In genomic region chr16:27749946-27750345, GRCh38 we compare ENCODE assay signal across 29 cellular contexts.
"Had no signal": no experiment of that assay in that cellular context is flagged by ENCODE, and none has a peak within 500 bp of the region (broad histone marks: within the 10 kb centered on the region; RNA-seq: fewer than 3 reads in every experiment).

No MANE protein-coding gene starts in this region.

- H3K9me3 Mint-ChIP-seq: activated CD4-positive, alpha-beta memory T cell treated with anti-CD3 and anti-CD28 coated beads for 36 hours; activated CD4-positive, alpha-beta T cell treated with anti-CD3 and anti-CD28 coated beads, Interleukin-2, amount 10 ng/mL, durations not matched to agents 24 days and 14 days; activated T-cell treated with anti-CD3 and anti-CD28 coated beads, Interleukin-2, amount 50 U/mL, for 72 hours; effector memory CD8-positive, alpha-beta T cell; T-helper 2 cell treated with Interferon-gamma antibody and Interleukin-4, amounts not matched to agents 5 μg/mL and 100 μg/mL, for 36 hours had no signal

- H3K27me3 Mint-ChIP-seq: activated CD4-positive, alpha-beta memory T cell treated with anti-CD3 and anti-CD28 coated beads for 36 hours; activated CD4-positive, alpha-beta T cell treated with anti-CD3 and anti-CD28 coated beads for 36 hours; activated CD4-positive, alpha-beta T cell treated with anti-CD3 and anti-CD28 coated beads, Interleukin-2, amount 10 ng/mL, durations not matched to agents 24 days and 14 days; activated CD8-positive, alpha-beta memory T cell treated with anti-CD3 and anti-CD28 coated beads, Interleukin-2, amount 10 ng/mL, durations not matched to agents 7 days and 5 days; activated naive CD8-positive, alpha-beta T cell; effector memory CD8-positive, alpha-beta T cell; T-helper 17 cell had no signal

- H3K4me3 Mint-ChIP-seq: activated CD4-positive, alpha-beta memory T cell treated with anti-CD3 and anti-CD28 coated beads for 36 hours; activated CD4-positive, alpha-beta T cell treated with anti-CD3 and anti-CD28 coated beads for 36 hours; activated CD4-positive, alpha-beta T cell treated with anti-CD3 and anti-CD28 coated beads, Interleukin-2, amount 10 ng/mL, durations not matched to agents 24 days and 14 days; activated CD8-positive, alpha-beta memory T cell treated with anti-CD3 and anti-CD28 coated beads, Interleukin-2, amount 10 ng/mL, durations not matched to agents 7 days and 5 days; activated CD8-positive, alpha-beta T cell treated with anti-CD3 and anti-CD28 coated beads, Interleukin-2, amount 10 ng/mL, durations not matched to agents 7 days and 5 days; activated naive CD8-positive, alpha-beta T cell; activated T-cell treated with anti-CD3 and anti-CD28 coated beads, Interleukin-2, amount 50 U/mL, for 72 hours; effector memory CD8-positive, alpha-beta T cell; T-helper 17 cell; T-helper 2 cell treated with Interferon-gamma antibody and Interleukin-4, amounts not matched to agents 5 μg/mL and 100 μg/mL, for 36 hours had no signal

- ATAC-seq: effector memory CD8-positive, alpha-beta T cell; gastroesophageal sphincter; T-helper 17 cell had no signal

- H3K27ac Mint-ChIP-seq: activated CD4-positive, alpha-beta memory T cell treated with anti-CD3 and anti-CD28 coated beads for 36 hours; activated CD4-positive, alpha-beta T cell treated with anti-CD3 and anti-CD28 coated beads for 36 hours; activated CD4-positive, alpha-beta T cell treated with anti-CD3 and anti-CD28 coated beads, Interleukin-2, amount 10 ng/mL, durations not matched to agents 24 days and 14 days; activated CD8-positive, alpha-beta memory T cell treated with anti-CD3 and anti-CD28 coated beads, Interleukin-2, amount 10 ng/mL, durations not matched to agents 7 days and 5 days; activated CD8-positive, alpha-beta T cell treated with anti-CD3 and anti-CD28 coated beads, Interleukin-2, amount 10 ng/mL, durations not matched to agents 7 days and 5 days; activated naive CD8-positive, alpha-beta T cell; activated T-cell treated with anti-CD3 and anti-CD28 coated beads, Interleukin-2, amount 50 U/mL, for 72 hours; effector memory CD8-positive, alpha-beta T cell; T-helper 17 cell; T-helper 2 cell treated with Interferon-gamma antibody and Interleukin-4, amounts not matched to agents 5 μg/mL and 100 μg/mL, for 36 hours had no signal

- H3K4me3 ChIP-seq: esophagus squamous epithelium, gastroesophageal sphincter, heart right ventricle had no signal

- DNase-seq: activated CD4-positive, alpha-beta memory T cell treated with anti-CD3 and anti-CD28 coated beads for 36 hours; activated CD4-positive, alpha-beta T cell treated with anti-CD3 and anti-CD28 coated beads for 36 hours; activated CD4-positive, alpha-beta T cell treated with anti-CD3 and anti-CD28 coated beads, Interleukin-2, amount 10 ng/mL, durations not matched to agents 24 days and 14 days; activated CD4-positive, CD25-positive, alpha-beta regulatory T cell; activated CD4-positive, CD25-positive, alpha-beta regulatory T cell treated with anti-CD3 and anti-CD28 coated beads, Interleukin-2, amount 50 U/mL, for 72 hours; activated CD8-positive, alpha-beta memory T cell treated with anti-CD3 and anti-CD28 coated beads, Interleukin-2, amount 10 ng/mL, durations not matched to agents 7 days and 5 days; activated CD8-positive, alpha-beta memory T cell treated with anti-CD3 and anti-CD28 coated beads, Interleukin-2, amount 50 U/mL, for 4 hours; activated CD8-positive, alpha-beta T cell treated with anti-CD3 and anti-CD28 coated beads, Interleukin-2, amount 10 ng/mL, durations not matched to agents 7 days and 5 days; activated gamma-delta T cell; activated naive CD4-positive, alpha-beta T cell; activated naive CD4-positive, alpha-beta T cell treated with anti-CD3 and anti-CD28 coated beads, Interleukin-2, amount 50 U/mL, for 16 hours; activated T-cell treated with anti-CD3 and anti-CD28 coated beads, Interleukin-2, amount 50 U/mL, for 1 hour; activated T-cell treated with anti-CD3 and anti-CD28 coated beads, Interleukin-2, amount 50 U/mL, for 72 hours; amniotic stem cell; cortex of kidney; dermis blood vessel endothelial cell; effector CD4-positive, alpha-beta T cell; effector memory CD8-positive, alpha-beta T cell; esophagus squamous epithelium; foreskin melanocyte; heart right ventricle; T-helper 1 cell; T-helper 17 cell; T1000; WERI-Rb-1 had no signal

- H3K27me3 ChIP-seq: esophagus squamous epithelium, gastroesophageal sphincter, heart right ventricle had no signal

- H3K36me3 Mint-ChIP-seq: activated CD8-positive, alpha-beta memory T cell treated with anti-CD3 and anti-CD28 coated beads, Interleukin-2, amount 10 ng/mL, durations not matched to agents 7 days and 5 days had no signal

- H3K9me3 ChIP-seq: esophagus squamous epithelium, gastroesophageal sphincter, heart right ventricle had no signal

- H3K27ac ChIP-seq: epithelial cell of prostate, gastroesophageal sphincter, heart right ventricle, WERI-Rb-1 had no signal
